ENCODE assay signal across 8 cellular contexts in the genomic region with DNA sequence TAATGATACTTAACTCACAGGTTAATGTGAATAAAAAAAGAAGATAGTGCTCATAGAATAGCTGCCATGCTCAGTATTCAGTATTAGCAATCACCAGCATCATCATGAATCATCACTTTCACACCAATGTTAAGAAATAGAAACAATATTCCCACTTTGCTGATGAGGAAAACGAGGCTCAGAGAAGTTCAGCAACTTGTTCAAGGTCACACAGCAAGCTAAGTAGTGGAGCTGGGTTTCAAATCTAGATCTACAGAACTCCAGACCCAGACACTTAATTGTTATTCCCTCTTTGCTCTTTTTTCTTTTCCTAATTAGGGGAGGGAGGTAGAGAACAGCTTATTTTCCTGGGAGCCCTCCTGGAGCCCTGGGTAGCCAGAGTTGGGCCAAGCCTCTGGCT. TPM values are rescaled to one million over a fixed set of nuclear protein-coding genes. Genes with fewer than 3 reads are reported as not detected.
"Had no signal": no experiment of that assay in that cellular context is flagged by ENCODE, and none has a peak within 500 bp of the region (broad histone marks: within the 10 kb centered on the region; RNA-seq: fewer than 3 reads in every experiment).

No MANE protein-coding gene starts in this region.

- ATAC-seq: HCT116 had no signal

- FAIRE-seq: HTR-8/SVneo had no signal

- H2AFZ ChIP-seq: GM23338 had no signal

- H3K4me2 ChIP-seq: GM23338 had no signal

- H3K36me3 ChIP-seq: HAP-1 had no signal

- H3K9me3 ChIP-seq: HAP-1 had no signal

- H3K4me1 ChIP-seq: HAP-1 had no signal

- H3K36me3 Mint-ChIP-seq: IgD-negative memory B cell had no signal

- H3K4me3 ChIP-seq: GM23338, HAP-1 had no signal

- H3K4me3 Mint-ChIP-seq: GM23338, IgD-negative memory B cell had no signal

- DNase-seq: Kasumi-1, KG1 had no signal

- H3K27ac Mint-ChIP-seq: GM23338, IgD-negative memory B cell had no signal

- H3K9me3 Mint-ChIP-seq: IgD-negative memory B cell had no signal

RNA-seq across cellular contexts. Expression of a gene that starts 22.9 kb away (rescaled TPM):
- total RNA-seq: GM23338, HT-29 had no signal
- polyA plus RNA-seq: GM23338, IgD-negative memory B cell had no signal
